34 cellular contexts compared by ENCODE assay signal in the genomic region with DNA sequence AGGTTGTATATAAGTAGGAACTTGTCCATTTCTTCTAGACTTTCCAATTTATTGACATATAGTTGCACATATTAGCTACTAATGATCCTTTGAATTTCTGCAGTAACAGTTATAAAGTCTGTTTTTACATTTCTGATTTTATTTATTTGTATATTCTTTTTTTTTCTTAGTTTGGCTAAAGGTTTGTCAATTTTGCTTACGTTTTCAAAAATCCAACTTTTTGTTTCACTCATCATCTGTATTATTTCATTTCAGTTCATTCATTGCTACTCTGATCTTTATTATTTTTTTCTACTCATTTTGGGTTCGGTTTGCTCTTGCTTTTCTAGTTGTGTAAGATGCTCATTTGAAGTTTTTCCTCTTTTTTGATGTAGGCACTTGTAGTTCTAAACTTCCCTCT.
A peak's percentile ranks its signal among the peaks of the same experiment; 100 is the strongest.
DNase-seq lines count a peak whose midpoint lies in the region; ATAC-seq, FAIRE-seq and TF ChIP-seq lines count a peak whose summit lies in the region.
"Had no signal": no experiment of that assay in that cellular context is flagged by ENCODE, and none has a peak within 500 bp of the region (broad histone marks: within the 10 kb centered on the region; RNA-seq: fewer than 3 reads in every experiment).

No MANE protein-coding gene starts in this region.

- TF ChIP-seq EP300 in K562 (IDR thresholded peaks at IDR 0.05; ENCODE audit: low read length) = no peak

- H3K4me2 ChIP-seq in K562 (ENCODE audit: insufficient read depth, low read length) = no peak overlapping the region
- H3K4me2 ChIP-seq: A549; BLaER1; BLaER1 treated with 17β-estradiol and CSF1 and Interleukin-3, amounts not matched to agents 10 nM and 100 nM had no signal

- H3K79me2 ChIP-seq in K562 (ENCODE audit: control insufficient read depth, insufficient read depth, low read length) = peaks cover 19% of the 10 kb centered on the region; the same call in 1 of the 3 replicates

- no peaks in the 10 kb centered on the region for H4K20me1 ChIP-seq in K562 (replicated peaks; ENCODE audit: control insufficient read depth, insufficient read depth, low read length)
- H4K20me1 ChIP-seq: BLaER1 had no signal

- no peak for TF ChIP-seq RAD21 in K562 (CRISPR knock-in tag; conservative IDR thresholded peaks at IDR 0.05 in 1 of 2, IDR thresholded peaks at IDR 0.05 in 1 of 2)

- no peak for ATAC-seq in K562
- no peak for ATAC-seq in HG03045 (IDR thresholded peaks at IDR 0.05; ENCODE audit: unreplicated experiment)
- ATAC-seq: A549; CD8-positive, alpha-beta T cell had no signal

- H3K9ac ChIP-seq in K562 (ENCODE audit: insufficient read depth in 1 of 2, low read depth in 2 of 2, low read length in 2 of 2) = no peak overlapping the region
- H3K9ac ChIP-seq: BLaER1; BLaER1 treated with 17β-estradiol and CSF1 and Interleukin-3, amounts not matched to agents 10 nM and 100 nM had no signal

- TF ChIP-seq POLR2A in K562 (conservative IDR thresholded peaks at IDR 0.05) (no peak), adrenal gland (IDR thresholded peaks at IDR 0.05) (no peak)

- no peak overlapping the region for H3K27ac ChIP-seq in K562 (ENCODE audit: extremely low read depth, low read depth, low read length)
- H3K27ac ChIP-seq in small intestine (ENCODE audit: low read depth in 1 of 2, low read length in 1 of 2) = no peak overlapping the region
- peak overlapping the region in 1 of 5 donors; percentile 4 for H3K27ac ChIP-seq in adrenal gland
- H3K27ac ChIP-seq: 22Rv1; A549; BLaER1; BLaER1 treated with 17β-estradiol and CSF1 and Interleukin-3, amounts not matched to agents 10 nM and 100 nM; C4-2B had no signal

- no peaks in the 10 kb centered on the region for H3K27me3 ChIP-seq in K562 (ENCODE audit: control insufficient read depth in 2 of 2, insufficient read depth in 2 of 2, low read length in 2 of 2)
- H3K27me3 ChIP-seq in small intestine (ENCODE audit: control insufficient read depth in 2 of 2, insufficient read depth in 2 of 2, low read length in 2 of 2) = no peaks in the 10 kb centered on the region
- no peaks in the 10 kb centered on the region for H3K27me3 ChIP-seq in adrenal gland
- H3K27me3 ChIP-seq: BE2C; BLaER1; BLaER1 treated with 17β-estradiol and CSF1 and Interleukin-3, amounts not matched to agents 10 nM and 100 nM had no signal

- H2AFZ ChIP-seq in K562 (ENCODE audit: low read depth, low read length) = no peak overlapping the region

- 65% methylated on average over 2 of the region's 2 CpGs for WGBS in K562 (ENCODE audit: insufficient coverage, low coverage, missing lambda C conversion rate)
- WGBS in small intestine, 3 donors = 91 to 94% (median 92%) methylated on average over 2 of the region's 2 CpGs
- 96 to 100% (median 97%) methylated on average over 2 of the region's 2 CpGs for whole genome bisulfite sequencing in adrenal gland, 4 donors

- in situ Hi-C loops in K562 (cut with MboI) = no loop called here

- CTCF ChIA-PET in K562 (lab: Yijun Ruan, JAX; ENCODE audit: low intra/inter-chr PET ratio) = no interaction called here

- POLR2A ChIA-PET in K562 (lab: Yijun Ruan, JAX) = no interaction called here

- H3K4me1 ChIP-seq in K562 (replicated peaks in 1 of 2; ENCODE audit: control insufficient read depth in 2 of 2, insufficient read depth in 2 of 2, low read length in 2 of 2) (peaks cover 0 to under 1% of the 10 kb centered on the region in 2 experiments; a peak in 1 of 5 replicates), small intestine (ENCODE audit: control insufficient read depth in 2 of 2, insufficient read depth in 1 of 2, low read depth in 1 of 2, low read length in 1 of 2) (no peaks in the 10 kb centered on the region), adrenal gland (replicated peaks in 1 of 2) (no peaks in the 10 kb centered on the region)
- H3K4me1 ChIP-seq: A549, BE2C, BLaER1, Caco-2 had no signal

- intact Hi-C loops in K562 (cut with micrococcal nuclease) (no loop called here), adrenal gland (cut with DNase I) (no loop called here)

- DNase-seq in K562 (ENCODE audit: extremely low read depth in 1 of 4, low spot score in 3 of 4) = no peak
- DNase-seq in small intestine = no peak
- no peak for DNase-seq in adrenal gland
- no peak for DNase-seq in cerebellar cortex (ENCODE audit: low spot score)
- no peak for DNase-seq in NCI-H1417 treated with DMSO at 0.1 percent for 48 hours (lab: John Stamatoyannopoulos, UW)
- DNase-seq: 8988T; ACHN; AML-193; BE2C; C1 segment of cervical spinal cord; Caco-2; Calu3; CD4-positive, alpha-beta memory T cell; CD4-positive, alpha-beta T cell; CD4-positive, CD25-positive, alpha-beta regulatory T cell; CD8-positive, alpha-beta memory T cell; CD8-positive, alpha-beta T cell; COR-L47; DMS 273 treated with DMSO at 0.1 percent for 48 hours; DMS153; DMS53; DMS79; DMS79 treated with DMSO at 0.1 percent for 48 hours; DND-41; EL had no signal

- no peaks in the 10 kb centered on the region for H3K9me1 ChIP-seq in K562 (ENCODE audit: control insufficient read depth, insufficient read depth, low read length)

- BruUV-seq in K562 (replicated peaks; lab: Mats Ljungman, UMichigan) = no TSS peak

- H3K9me3 ChIP-seq in K562 (replicated peaks; ENCODE audit: control insufficient read depth, insufficient read depth, low read depth, low read length) (no peaks in the 10 kb centered on the region), small intestine (ENCODE audit: control insufficient read depth, low read depth) (no peaks in the 10 kb centered on the region), adrenal gland (replicated peaks in 1 of 3) (no peaks in the 10 kb centered on the region)
- H3K9me3 ChIP-seq: BE2C had no signal

- H3K36me3 ChIP-seq in K562 (ENCODE audit: control insufficient read depth, insufficient read depth, low read length) (peaks cover 3% of the 10 kb centered on the region; the same call in 2 of the 3 replicates), small intestine (ENCODE audit: control insufficient read depth in 2 of 2, insufficient read depth in 2 of 2, low read length in 2 of 2) (no peaks in the 10 kb centered on the region), adrenal gland (replicated peaks in 1 of 2) (no peaks in the 10 kb centered on the region)
- H3K36me3 ChIP-seq: BE2C, BLaER1 had no signal

- peak; percentile 51 for FAIRE-seq in G401.6 (lab: Jason Lieb, UNC)
- FAIRE-seq in K562 (lab: Jason Lieb, UNC) = no peak
- peak; percentile 78 for FAIRE-seq in islet of Langerhans (lab: Jason Lieb, UNC)
- peak; percentile 70 for FAIRE-seq in small intestine (lab: Jason Lieb, UNC)
- FAIRE-seq: A204.1 had no signal

- TF ChIP-seq CTCF in K562 (IDR thresholded peaks at IDR 0.05 in 2 of 3, conservative IDR thresholded peaks at IDR 0.05 in 1 of 3; ENCODE audit: insufficient read depth in 2 of 3, low read depth in 1 of 3, low read length in 3 of 3) (no peak), adrenal gland (IDR thresholded peaks at IDR 0.05) (no peak)

- no peak overlapping the region for H3K4me3 ChIP-seq in K562
- no peak overlapping the region for H3K4me3 ChIP-seq in small intestine (ENCODE audit: low read depth in 1 of 2, low read length in 2 of 2)
- H3K4me3 ChIP-seq in adrenal gland = no peak overlapping the region
- H3K4me3 ChIP-seq: A549; BLaER1; BLaER1 treated with 17β-estradiol and CSF1 and Interleukin-3, amounts not matched to agents 10 nM and 100 nM had no signal

TF ChIP-seq in K562, 482 proteins besides CTCF, POLR2A, EP300 and RAD21:
- TF ChIP-seq MAFG (tag; conservative IDR thresholded peaks at IDR 0.05) = peak; percentile 37; the same call in 1 of the 2 replicates
- TF ChIP-seq NBN (IDR thresholded peaks at IDR 0.05; ENCODE audit: low read depth) = no peak
- TF ChIP-seq ZNF316 (IDR thresholded peaks at IDR 0.05) = peak; percentile 87
- no peak for TF ChIP-seq FOSL1 (tag; conservative IDR thresholded peaks at IDR 0.05)
- TF ChIP-seq C11orf30 (IDR thresholded peaks at IDR 0.05; ENCODE audit: low read depth) = peak; percentile 54; the same call in 1 of the 2 replicates
- TF ChIP-seq, protein P1, sequence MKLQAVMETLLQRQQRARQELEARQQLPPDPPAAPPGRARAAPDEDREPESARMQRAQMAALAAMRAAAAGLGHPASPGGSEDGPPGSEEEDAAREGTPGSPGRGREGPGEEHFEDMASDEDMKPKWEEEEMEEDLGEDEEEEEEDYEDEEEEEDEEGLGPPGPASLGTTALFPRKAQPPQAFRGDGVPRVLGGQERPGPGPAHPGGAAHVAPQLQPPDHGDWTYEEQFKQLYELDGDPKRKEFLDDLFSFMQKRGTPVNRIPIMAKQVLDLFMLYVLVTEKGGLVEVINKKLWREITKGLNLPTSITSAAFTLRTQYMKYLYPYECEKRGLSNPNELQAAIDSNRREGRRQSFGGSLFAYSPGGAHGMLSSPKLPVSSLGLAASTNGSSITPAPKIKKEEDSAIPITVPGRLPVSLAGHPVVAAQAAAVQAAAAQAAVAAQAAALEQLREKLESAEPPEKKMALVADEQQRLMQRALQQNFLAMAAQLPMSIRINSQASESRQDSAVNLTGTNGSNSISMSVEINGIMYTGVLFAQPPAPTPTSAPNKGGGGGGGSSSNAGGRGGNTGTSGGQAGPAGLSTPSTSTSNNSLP (IDR thresholded peaks at IDR 0.05; ENCODE audit: borderline replicate concordance, low read depth, low read length) = no peak
- TF ChIP-seq ZNF507 (tag; conservative IDR thresholded peaks at IDR 0.05) = no peak
- no peak for TF ChIP-seq TBL1XR1 (IDR thresholded peaks at IDR 0.05; ENCODE audit: low read length in 2 of 2)
